ENCODE assay signal across 32 cellular contexts in the genomic region with DNA sequence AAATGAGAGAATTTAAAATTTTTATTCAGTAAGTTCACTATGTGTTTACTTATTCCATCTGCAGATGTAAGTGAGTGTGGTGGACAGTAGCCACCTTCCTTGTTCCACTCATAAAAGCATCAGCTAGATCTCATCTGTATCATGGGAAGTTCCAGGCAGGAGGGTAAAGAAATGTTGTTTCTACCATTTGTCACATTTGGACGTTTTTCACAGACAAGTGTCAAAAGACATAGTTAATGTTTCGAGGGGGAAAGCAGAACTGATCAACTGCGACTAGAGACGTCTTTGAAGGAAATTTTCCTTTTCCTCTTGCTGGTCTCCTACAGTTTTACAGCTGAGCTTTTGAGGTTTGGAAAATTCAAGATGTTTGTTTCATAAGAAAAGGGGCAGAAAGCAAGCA. TPM values are rescaled to one million over a fixed set of nuclear protein-coding genes. Genes with fewer than 3 reads are reported as not detected.
"Had no signal": no experiment of that assay in that cellular context is flagged by ENCODE, and none has a peak within 500 bp of the region (broad histone marks: within the 10 kb centered on the region; RNA-seq: fewer than 3 reads in every experiment).

No MANE protein-coding gene starts in this region.

- H3K79me2 ChIP-seq: parathyroid adenoma had no signal

- H3K4me3 Mint-ChIP-seq: naive thymus-derived CD8-positive, alpha-beta T cell; natural killer cell treated with Interleukin-12 subunit alpha and Interleukin-12 subunit beta and Interleukin-15 and Interleukin-18, amount 100 ng/mL, for 72 hours; nephron progenitor cell; neural progenitor cell; stimulated activated memory B cell treated with anti-CD40 and anti-IgM and Interleukin-4, amounts not matched to agents 10 μg/mL and 1 μg/mL and 100 μg/mL, for 72 hours; stimulated activated naive CD8-positive, alpha-beta T cell treated with anti-CD3 and anti-CD28 coated beads, Interleukin-15, amount 100 ng/mL, for 72 hours had no signal

- ATAC-seq: naive thymus-derived CD8-positive, alpha-beta T cell; natural killer cell treated with Interleukin-12 subunit alpha and Interleukin-12 subunit beta and Interleukin-15 and Interleukin-18, amount 100 ng/mL, for 72 hours; psoas muscle; right cardiac atrium; sciatic nerve; stimulated activated memory B cell treated with anti-CD40 and anti-IgM and Interleukin-4, amounts not matched to agents 10 μg/mL and 1 μg/mL and 100 μg/mL, for 72 hours; stimulated activated naive CD8-positive, alpha-beta T cell treated with anti-CD3 and anti-CD28 coated beads, Interleukin-15, amount 100 ng/mL, for 72 hours; stimulated activated naive CD8-positive, alpha-beta T cell treated with anti-CD3 and anti-CD28 coated beads, Interleukin-15, Interleukin-2, amounts not matched to agents 100 U/mL and 50 U/mL, for 24 hours had no signal

- H3K36me3 ChIP-seq: neural progenitor cell, ovary, spleen, tibial nerve, upper lobe of left lung had no signal

- H3K36me3 Mint-ChIP-seq: naive thymus-derived CD8-positive, alpha-beta T cell; natural killer cell treated with Interleukin-12 subunit alpha and Interleukin-12 subunit beta and Interleukin-15 and Interleukin-18, amount 100 ng/mL, for 72 hours; neural progenitor cell; stimulated activated memory B cell treated with anti-CD40 and anti-IgM and Interleukin-4, amounts not matched to agents 10 μg/mL and 1 μg/mL and 100 μg/mL, for 72 hours had no signal

- H3K9ac ChIP-seq: neural progenitor cell, parathyroid adenoma had no signal

- DNase-seq: naive thymus-derived CD8-positive, alpha-beta T cell; nephron progenitor cell; occipital lobe; ovary; posterior cingulate gyrus; psoas muscle; right cardiac atrium; spleen; stimulated activated CD4-positive, alpha-beta T cell treated with anti-CD3 and anti-CD28 coated beads, Interleukin-12 subunit alpha, Interleukin-12 subunit beta, amount 100 ng/mL, for 4 hours; stimulated activated CD4-positive, alpha-beta T cell treated with anti-CD3 and anti-CD28 coated beads, Interleukin-1b, Interleukin-23, amount 100 ng/mL, for 48 hours; stimulated activated CD4-positive, alpha-beta T cell treated with anti-CD3 and anti-CD28 coated beads, Interleukin-4, amount 100 ng/mL, for 1 hour; stimulated activated CD4-positive, alpha-beta T cell treated with anti-CD3 and anti-CD28 coated beads, Interleukin-4, amount 100 ng/mL, for 4 hours; stimulated activated CD8-positive, alpha-beta memory T cell treated with anti-CD3 and anti-CD28 coated beads, Interleukin-4, amount 100 ng/mL, for 48 hours; stimulated activated naive CD4-positive, alpha-beta T cell; stimulated activated naive CD8-positive, alpha-beta T cell treated with anti-CD3 and anti-CD28 coated beads, Interleukin-15, amount 100 ng/mL, for 72 hours; stimulated activated naive CD8-positive, alpha-beta T cell treated with anti-CD3 and anti-CD28 coated beads, Interleukin-15, Interleukin-2, amounts not matched to agents 100 U/mL and 50 U/mL, for 24 hours; substantia nigra; testis; trophoblast cell; upper lobe of left lung had no signal

- H3K9me3 Mint-ChIP-seq: naive thymus-derived CD8-positive, alpha-beta T cell; natural killer cell treated with Interleukin-12 subunit alpha and Interleukin-12 subunit beta and Interleukin-15 and Interleukin-18, amount 100 ng/mL, for 72 hours; neural progenitor cell; stimulated activated memory B cell treated with anti-CD40 and anti-IgM and Interleukin-4, amounts not matched to agents 10 μg/mL and 1 μg/mL and 100 μg/mL, for 72 hours; stimulated activated naive CD8-positive, alpha-beta T cell treated with anti-CD3 and anti-CD28 coated beads, Interleukin-15, amount 100 ng/mL, for 72 hours had no signal

- H3K4me1 ChIP-seq: parathyroid adenoma, psoas muscle, spleen, suprapubic skin, testis, tibial nerve, upper lobe of left lung, vagina had no signal

- H3K27ac ChIP-seq: neural progenitor cell, ovary, parathyroid adenoma, psoas muscle, skin epidermis, spleen, suprapubic skin, testis, tibial nerve, upper lobe of left lung, vagina had no signal

- H3K9me3 ChIP-seq: ovary, psoas muscle, spleen, suprapubic skin, testis, tibial nerve, upper lobe of left lung, vagina had no signal

- H2AFZ ChIP-seq: neural progenitor cell, parathyroid adenoma had no signal

- H3K27me3 ChIP-seq: neural progenitor cell, ovary, spleen, suprapubic skin, testis, tibial nerve, upper lobe of left lung, vagina had no signal

- FAIRE-seq: urothelium cell line had no signal

- H3K4me1 Mint-ChIP-seq: stimulated activated memory B cell treated with anti-CD40 and anti-IgM and Interleukin-4, amounts not matched to agents 10 μg/mL and 1 μg/mL and 100 μg/mL, for 72 hours; stimulated activated naive CD8-positive, alpha-beta T cell treated with anti-CD3 and anti-CD28 coated beads, Interleukin-15, amount 100 ng/mL, for 72 hours had no signal

- H3K4me2 ChIP-seq: smooth muscle cell had no signal

- H3K27me3 Mint-ChIP-seq: natural killer cell treated with Interleukin-12 subunit alpha and Interleukin-12 subunit beta and Interleukin-15 and Interleukin-18, amount 100 ng/mL, for 72 hours; progenitor cell of endocrine pancreas; stimulated activated naive CD8-positive, alpha-beta T cell treated with anti-CD3 and anti-CD28 coated beads, Interleukin-15, amount 100 ng/mL, for 72 hours had no signal

- H3K4me3 ChIP-seq: neural progenitor cell, ovary, psoas muscle, skin epidermis, smooth muscle cell, spleen, suprapubic skin, testis, tibial nerve, upper lobe of left lung, vagina had no signal

- H3K27ac Mint-ChIP-seq: naive thymus-derived CD8-positive, alpha-beta T cell; natural killer cell treated with Interleukin-12 subunit alpha and Interleukin-12 subunit beta and Interleukin-15 and Interleukin-18, amount 100 ng/mL, for 72 hours; nephron progenitor cell; neural progenitor cell; progenitor cell of endocrine pancreas; stimulated activated memory B cell treated with anti-CD40 and anti-IgM and Interleukin-4, amounts not matched to agents 10 μg/mL and 1 μg/mL and 100 μg/mL, for 72 hours had no signal

RNA-seq across cellular contexts. Expression of gene ISM1, which starts 55.9 kb away (rescaled TPM):
- total RNA-seq: natural killer cell treated with Interleukin-12 subunit alpha and Interleukin-12 subunit beta and Interleukin-15 and Interleukin-18, amount 100 ng/mL, for 72 hours had no signal
